Comparison of ENCODE assay signal across 1 cellular context in genomic region chr4:12924253-12924652, GRCh38.
TF ChIP-seq lines count a peak whose summit lies in the region.

No MANE protein-coding gene starts in this region.

TF ChIP-seq in GM23338, 12 proteins besides CTCF, POLR2A, EP300 and RAD21 (continued from another document):
- TF ChIP-seq ZNF462 (CRISPR knock-in tag; IDR thresholded peaks at IDR 0.05) = peak; percentile 59; the same call in 1 of the 2 replicates
- TF ChIP-seq EZH2 (IDR thresholded peaks at IDR 0.05; ENCODE audit: low read depth, unreplicated experiment) = no peak
